In the genomic region with DNA sequence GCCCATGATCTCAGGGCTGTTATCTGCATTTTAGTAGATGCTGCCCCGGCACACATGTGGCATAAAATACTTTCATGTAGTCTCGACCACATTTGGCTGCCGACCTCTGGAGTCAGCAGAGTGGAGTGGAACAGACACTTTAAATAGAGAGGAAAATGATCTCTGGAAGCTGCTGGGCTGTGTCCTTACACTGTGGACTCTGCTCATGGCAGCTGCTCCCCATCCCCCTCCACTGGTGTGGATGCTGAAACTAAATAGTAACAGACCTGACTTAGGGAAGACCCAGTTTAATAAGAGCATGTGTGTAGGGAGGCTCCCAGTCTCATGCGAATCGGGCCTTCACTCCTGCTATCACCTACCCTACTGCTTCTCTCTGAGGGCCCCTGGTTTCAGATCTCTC, we compare ENCODE assay signal across 13 cellular contexts.
"Had no signal": no experiment of that assay in that cellular context is flagged by ENCODE, and none has a peak within 500 bp of the region (broad histone marks: within the 10 kb centered on the region; RNA-seq: fewer than 3 reads in every experiment).

No MANE protein-coding gene starts in this region.

- H3K4me1 Mint-ChIP-seq: activated B cell treated with CpG ODN at 0.5 μM for 24 hours; naive thymus-derived CD4-positive, alpha-beta T cell; T-helper 17 cell had no signal

- ATAC-seq: activated naive CD4-positive, alpha-beta T cell treated with anti-CD3 and anti-CD28 coated beads, Interleukin-2, amount 50 U/mL, for 72 hours; naive thymus-derived CD4-positive, alpha-beta T cell; psoas muscle; T-helper 17 cell had no signal

- H3K4me3 Mint-ChIP-seq: activated B cell treated with CpG ODN at 0.5 μM for 24 hours; naive thymus-derived CD4-positive, alpha-beta T cell; stimulated activated naive CD8-positive, alpha-beta T cell treated with anti-CD3 and anti-CD28 coated beads, Interleukin-15, Interleukin-2, amounts not matched to agents 100 ng/mL and 50 ng/mL, for 24 hours; T-helper 17 cell had no signal

- H3K27ac Mint-ChIP-seq: activated B cell treated with CpG ODN at 0.5 μM for 24 hours; activated naive CD4-positive, alpha-beta T cell treated with anti-CD3 and anti-CD28 coated beads, Interleukin-2, amount 50 U/mL, for 72 hours; naive thymus-derived CD4-positive, alpha-beta T cell; stimulated activated naive CD8-positive, alpha-beta T cell treated with anti-CD3 and anti-CD28 coated beads, Interleukin-15, Interleukin-2, amounts not matched to agents 100 ng/mL and 50 ng/mL, for 24 hours; T-helper 17 cell had no signal

- H3K27me3 Mint-ChIP-seq: activated B cell treated with CpG ODN at 0.5 μM for 24 hours; stimulated activated naive CD8-positive, alpha-beta T cell treated with anti-CD3 and anti-CD28 coated beads, Interleukin-15, Interleukin-2, amounts not matched to agents 100 ng/mL and 50 ng/mL, for 24 hours had no signal

- DNase-seq: activated B cell treated with CpG ODN at 0.5 μM for 24 hours; activated T-cell treated with anti-CD3 and anti-CD28 coated beads, Interleukin-2, amount 50 U/mL, for 1 hour; dorsolateral prefrontal cortex; hypothalamus; kidney glomerular epithelial cell; naive thymus-derived CD4-positive, alpha-beta T cell; nucleus accumbens; psoas muscle; stimulated activated CD4-positive, alpha-beta T cell treated with anti-CD3 and anti-CD28 coated beads, Interleukin-4, amount 100 ng/mL, for 1 hour; stimulated activated CD8-positive, alpha-beta memory T cell treated with anti-CD3 and anti-CD28 coated beads, Interleukin-4, amount 100 ng/mL, for 48 hours; T-helper 17 cell had no signal
